In genomic region chr20:44187763-44188709, GRCh38 we compare ENCODE assay signal across 9 cellular contexts. TPM values are rescaled to one million over a fixed set of nuclear protein-coding genes. Genes with fewer than 3 reads are reported as not detected.
DNase-seq lines count a peak whose midpoint lies in the region; ATAC-seq and TF ChIP-seq lines count a peak whose summit lies in the region.
"Had no signal": no experiment of that assay in that cellular context is flagged by ENCODE, and none has a peak within 500 bp of the region (broad histone marks: within the 10 kb centered on the region; RNA-seq: fewer than 3 reads in every experiment).

No MANE protein-coding gene starts in this region.

- H3K9me3 ChIP-seq in cardiac muscle cell (ENCODE audit: low read depth), result no peaks in the 10 kb centered on the region

- peaks cover 44% of the 10 kb centered on the region for H3K4me1 ChIP-seq in cardiac muscle cell (ENCODE audit: low read depth)

- H3K36me3 ChIP-seq in cardiac muscle cell, result no peaks in the 10 kb centered on the region

- TF ChIP-seq CTCF in cardiac muscle cell (IDR thresholded peaks at IDR 0.05; ENCODE audit: low read depth, low read length), result no peak

- peak; percentile 40 for DNase-seq in GM03348 (ENCODE audit: low spot score)
- peak; percentile 76 for DNase-seq in T1000 (lab: John Stamatoyannopoulos, UW)
- DNase-seq in cardiac muscle cell (ENCODE audit: low read depth in 1 of 2, low spot score in 1 of 2), result peak; percentile 24 to 67
- DNase-seq in renal cortical epithelial cell (ENCODE audit: low read depth), result peak; percentile 72
- DNase-seq in CD1c-positive myeloid dendritic cell (ENCODE audit: extremely low spot score), result no peak
- no peak for DNase-seq in stimulated activated CD4-positive, alpha-beta T cell treated with anti-CD3 and anti-CD28 coated beads, Interleukin-2, amount 100 ng/mL, for 48 hours
- DNase-seq: NCI-H1436 had no signal

- H3K27ac ChIP-seq in cardiac muscle cell, result peak overlapping the region; percentile 100

- no peaks in the 10 kb centered on the region for H3K27me3 ChIP-seq in cardiac muscle cell

- ATAC-seq in HG02973 (IDR thresholded peaks at IDR 0.05; ENCODE audit: unreplicated experiment) (no peak), GM21423 (IDR thresholded peaks at IDR 0.05; ENCODE audit: unreplicated experiment) (no peak)

- peak overlapping the region; percentile 95 for H3K4me3 ChIP-seq in cardiac muscle cell

RNA-seq across cellular contexts. Expression of gene JPH2, which starts 1.0 kb away (rescaled TPM):
- 154 and 205 TPM in 2 replicates for total RNA-seq in cardiac muscle cell
- polyA plus RNA-seq in cardiac muscle cell, result 97.2 and 142 TPM in 2 replicates
- 8.5 and 11.6 TPM in 2 replicates for total RNA-seq in renal cortical epithelial cell

RNA-seq across cellular contexts. Expression of gene OSER1, which starts 22.5 kb away (rescaled TPM):
- 28.5 and 28.6 TPM in 2 replicates for total RNA-seq in cardiac muscle cell
- polyA plus RNA-seq in cardiac muscle cell, result 35.2 and 41.4 TPM in 2 replicates
- total RNA-seq in renal cortical epithelial cell, result 36.5 and 39.8 TPM in 2 replicates

RNA-seq across cellular contexts. Expression of gene GDAP1L1, which starts 59.1 kb away (rescaled TPM):
- total RNA-seq in cardiac muscle cell, result 3.9 and 5.2 TPM in 2 replicates
- polyA plus RNA-seq in cardiac muscle cell, result 0.86 and 5.5 TPM in 2 replicates
- total RNA-seq in renal cortical epithelial cell, result not detected in 2 replicates

Comparison
In these comparisons a context has a peak if more than half of its experiments do, and no peak if none do; other contexts are left out.
1. DNase-seq: peak in GM03348 (single experiment), T1000 (single experiment), cardiac muscle cell (2 of 2) and renal cortical epithelial cell (single experiment); none in CD1c-positive myeloid dendritic cell (single experiment) and stimulated activated CD4-positive, alpha-beta T cell treated with anti-CD3 and anti-CD28 coated beads, Interleukin-2, amount 100 ng/mL, for 48 hours (0 of 2).
2. RNA of gene JPH2, which starts 1.0 kb away (total RNA-seq): 154 to 205 TPM in cardiac muscle cell; 8.5 to 11.6 TPM in renal cortical epithelial cell; every median in the first group is over 10 times any median in the second.